In genomic region chr18:57806201-57806890, GRCh38 we compare ENCODE assay signal across 17 cellular contexts. TPM values are rescaled to one million over a fixed set of nuclear protein-coding genes. Genes with fewer than 3 reads are reported as not detected.
DNase-seq lines count a peak whose midpoint lies in the region; ATAC-seq and TF ChIP-seq lines count a peak whose summit lies in the region.
"Had no signal": no experiment of that assay in that cellular context is flagged by ENCODE, and none has a peak within 500 bp of the region (broad histone marks: within the 10 kb centered on the region; RNA-seq: fewer than 3 reads in every experiment).

No MANE protein-coding gene starts in this region.

- in situ Hi-C loops in gastrocnemius medialis (cut with MboI; ENCODE audit: low sequenced_read_pairs in 4 of 4) = loop anchor here in 1 of 4 donors (25.0 kb wide), 1 partner anchor 169 kb away; no protein-coding TSS in a partner anchor

- no peak overlapping the region for H3K4me3 ChIP-seq in left ventricle myocardium inferior
- no peak overlapping the region for H3K4me3 ChIP-seq in adrenal gland
- no peak overlapping the region for H3K4me3 ChIP-seq in lung
- no peak overlapping the region for H3K4me3 ChIP-seq in vagina
- no peak overlapping the region for H3K4me3 ChIP-seq in gastrocnemius medialis
- H3K4me3 ChIP-seq: spleen had no signal

- intact Hi-C loops in left ventricle myocardium inferior (cut with micrococcal nuclease) (no loop called here), cardiac septum (cut with DNase I) (loop anchor here (10.0 kb wide), 2 partner anchors 142 to 172 kb away; no protein-coding TSS in a partner anchor), adrenal gland (cut with DNase I) (loop anchor here in 1 of 2 donors (10.0 kb wide), 1 partner anchor 162 kb away; no protein-coding TSS in a partner anchor), vagina (cut with DNase I) (loop anchor here (10.0 kb wide), 1 partner anchor 182 kb away; the partner anchor contains the start of gene NARS1), gastrocnemius medialis (cut with DNase I; ENCODE audit: low total_unique reads) (no loop called here)

- H3K27me3 ChIP-seq in left ventricle myocardium inferior (ENCODE audit: low read depth) = no peaks in the 10 kb centered on the region
- H3K27me3 ChIP-seq in adrenal gland = no peaks in the 10 kb centered on the region
- no peaks in the 10 kb centered on the region for H3K27me3 ChIP-seq in lung (ENCODE audit: control insufficient read depth, insufficient read depth)
- H3K27me3 ChIP-seq in vagina = no peaks in the 10 kb centered on the region
- H3K27me3 ChIP-seq in gastrocnemius medialis = no peaks in the 10 kb centered on the region

- WGBS in adrenal gland, 4 donors = 81 to 97% (median 95%) methylated on average over 7 of the region's 7 CpGs
- WGBS in lung, 2 donors = 96% methylated on average over 7 of the region's 7 CpGs

- no peak for TF ChIP-seq POLR2A in adrenal gland (IDR thresholded peaks at IDR 0.05)
- TF ChIP-seq POLR2A in vagina (IDR thresholded peaks at IDR 0.05) = no peak
- no peak for TF ChIP-seq POLR2A in gastrocnemius medialis (IDR thresholded peaks at IDR 0.05)

- H3K9me3 ChIP-seq in left ventricle myocardium inferior (replicated peaks) (peaks cover 2% of the 10 kb centered on the region), adrenal gland (replicated peaks in 1 of 3) (no peaks in the 10 kb centered on the region), lung (ENCODE audit: control insufficient read depth in 2 of 2, insufficient read depth in 1 of 2, low read length in 1 of 2) (no peaks in the 10 kb centered on the region), vagina (no peaks in the 10 kb centered on the region), gastrocnemius medialis (no peaks in the 10 kb centered on the region)

- TF ChIP-seq CTCF in left ventricle myocardium inferior (IDR thresholded peaks at IDR 0.05; ENCODE audit: borderline replicate concordance) (no peak), adrenal gland (IDR thresholded peaks at IDR 0.05) (no peak), lung (IDR thresholded peaks at IDR 0.05; ENCODE audit: control extremely low read depth, extremely low read depth) (no peak), vagina (IDR thresholded peaks at IDR 0.05) (no peak), GM20000 (IDR thresholded peaks at IDR 0.05; ENCODE audit: extremely low read depth, missing control alignments) (no peak), gastrocnemius medialis (IDR thresholded peaks at IDR 0.05 in 4 of 5, conservative IDR thresholded peaks at IDR 0.05 in 1 of 5) (no peak)

- H3K36me3 ChIP-seq in left ventricle myocardium inferior = no peaks in the 10 kb centered on the region
- no peaks in the 10 kb centered on the region for H3K36me3 ChIP-seq in adrenal gland (replicated peaks in 1 of 2)
- H3K36me3 ChIP-seq in lung (ENCODE audit: control insufficient read depth in 2 of 2, insufficient read depth in 2 of 2, low read length in 2 of 2) = no peaks in the 10 kb centered on the region
- H3K36me3 ChIP-seq in vagina = no peaks in the 10 kb centered on the region
- no peaks in the 10 kb centered on the region for H3K36me3 ChIP-seq in gastrocnemius medialis
- H3K36me3 ChIP-seq: spleen had no signal

- no peak for ATAC-seq in lung (ENCODE audit: insufficient read depth, low FRiP score)
- no peak for ATAC-seq in gastrocnemius medialis
- ATAC-seq: stimulated activated memory B cell treated with anti-CD40 and anti-IgM and Interleukin-4, amounts not matched to agents 10 μg/mL and 1 μg/mL and 100 μg/mL, for 72 hours had no signal

- H3K27ac ChIP-seq in left ventricle myocardium inferior (replicated peaks) (peak overlapping the region; percentile 69), adrenal gland (peak overlapping the region in 4 of 5 donors; percentile 56 to 82 (median 68)), lung (ENCODE audit: low read depth in 1 of 2, low read length in 1 of 2) (peak overlapping the region; percentile 33 to 46), vagina (peak overlapping the region; percentile 12), gastrocnemius medialis (no peak overlapping the region)
- H3K27ac ChIP-seq: HL-60 had no signal

- DNase-seq in left ventricle myocardium inferior (no peak), cardiac septum (ENCODE audit: low spot score) (no peak), adrenal gland (no peak), lung (ENCODE audit: low spot score) (no peak), vagina (ENCODE audit: extremely low spot score in 2 of 2) (no peak), GM20000 (ENCODE audit: low spot score) (no peak), A172 (ENCODE audit: low spot score) (no peak), gastrocnemius medialis (no peak)
- DNase-seq: activated CD4-positive, CD25-positive, alpha-beta regulatory T cell treated with anti-CD3 and anti-CD28 coated beads, Interleukin-2, amount 50 U/mL, for 72 hours; activated gamma-delta T cell treated with Interleukin-2 at 50 U/mL for 16 hours; NCI-H1048; NCI-H774; SHP77; spleen had no signal

- H3K4me1 ChIP-seq in left ventricle myocardium inferior (peaks cover 64% of the 10 kb centered on the region), adrenal gland (replicated peaks in 1 of 2) (peaks cover 13 to 49% of the 10 kb centered on the region in 2 donors), lung (ENCODE audit: control insufficient read depth in 2 of 2, insufficient read depth in 2 of 2, low read length in 2 of 2) (peaks cover 2 to 9% of the 10 kb centered on the region in 2 donors), vagina (peaks cover 20% of the 10 kb centered on the region), gastrocnemius medialis (peaks cover 12 to 34% of the 10 kb centered on the region in 2 donors)

RNA-seq across cellular contexts. Expression of gene ATP8B1, which starts 3.2 kb away (rescaled TPM):
- total RNA-seq in left ventricle myocardium inferior (8.6 TPM), cardiac septum (9.3 TPM), adrenal gland (10 to 100 TPM; 11.4 to 42.5 (median 15.8) TPM), lung (10 to 100 TPM; 26.6 to 42.0 TPM), vagina (41.5 TPM), gastrocnemius medialis (1 to 10 TPM; 1.6 to 4.2 (median 2.6) TPM)
- polyA plus RNA-seq in adrenal gland (10 to 100 TPM in 1 of 3 donors, 1 to 10 TPM in 2; 4.3 to 13.4 (median 4.7) TPM), lung (1 to 10 TPM; 7.3 to 9.9 TPM)
- 38.2 and 38.8 TPM in 2 replicates for total RNA-seq in A172 (2014; rRNA removed; shearing (Covaris generic))
- total RNA-seq: T-helper 2 cell treated with Interferon-gamma antibody and Interleukin-4, amounts not matched to agents 100 ng/mL and 5 ng/mL, for 36 hours had no signal

Comparison
In these comparisons a context has a peak if more than half of its experiments do, and no peak if none do; other contexts are left out.
1. intact Hi-C loops: an anchor here in cardiac septum (10.0 kb wide) and vagina (10.0 kb wide); none called in left ventricle myocardium inferior and gastrocnemius medialis.
2. H3K27ac ChIP-seq: peak in left ventricle myocardium inferior (single experiment), adrenal gland (4 of 5), lung (2 of 2) and vagina (single experiment); none in gastrocnemius medialis (0 of 4).